Comparison of ENCODE assay signal across 25 cellular contexts in the genomic region with DNA sequence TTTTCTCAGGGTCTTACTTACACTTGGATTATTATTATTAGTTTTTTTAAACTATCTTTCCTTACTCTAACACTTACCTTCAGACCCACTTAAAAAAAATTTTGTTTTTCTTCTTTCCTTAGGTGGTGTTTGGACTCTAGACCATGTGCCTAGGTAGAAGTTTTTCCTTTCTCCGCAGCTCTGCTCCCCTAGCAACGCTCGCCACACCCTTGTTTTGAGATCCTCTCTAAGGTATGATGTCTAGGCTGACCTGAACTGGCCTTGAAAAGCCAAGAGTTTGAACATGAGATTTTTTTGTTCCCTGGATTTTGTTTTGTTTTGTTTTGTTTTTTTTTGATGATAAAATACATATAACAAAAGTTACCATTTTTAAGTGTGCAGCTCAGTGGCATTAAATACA. TPM values are rescaled to one million over a fixed set of nuclear protein-coding genes. Genes with fewer than 3 reads are reported as not detected.
DNase-seq lines count a peak whose midpoint lies in the region; ATAC-seq and TF ChIP-seq lines count a peak whose summit lies in the region.
"Had no signal": no experiment of that assay in that cellular context is flagged by ENCODE, and none has a peak within 500 bp of the region (broad histone marks: within the 10 kb centered on the region; RNA-seq: fewer than 3 reads in every experiment).

No MANE protein-coding gene starts in this region.

- H3K9me3 ChIP-seq in left lung: no peaks in the 10 kb centered on the region
- H3K9me3 ChIP-seq: gastroesophageal sphincter, left ventricle myocardium inferior, ovary, SJCRH30, suprapubic skin, uterus had no signal

- no peak overlapping the region for H3K4me3 Mint-ChIP-seq in activated naive CD8-positive, alpha-beta T cell
- H3K4me3 Mint-ChIP-seq in activated naive CD8-positive, alpha-beta T cell treated with anti-CD3 and anti-CD28 coated beads for 36 hours: no peak overlapping the region
- no peak overlapping the region for H3K4me3 Mint-ChIP-seq in IgD-negative memory B cell
- no peak overlapping the region for H3K4me3 Mint-ChIP-seq in stimulated activated effector memory CD8-positive, alpha-beta T cell treated with anti-CD3 and anti-CD28 coated beads, Interleukin-12 subunit alpha, Interleukin-12 subunit beta, amount 100 ng/mL, for 72 hours
- H3K4me3 Mint-ChIP-seq: activated CD8-positive, alpha-beta memory T cell treated with anti-CD3 and anti-CD28 coated beads, Interleukin-2, amount 10 ng/mL, durations not matched to agents 7 days and 5 days; CD14-positive monocyte; central memory CD8-positive, alpha-beta T cell; dendritic cell treated with granulocyte-macrophage colony-stimulating factor and Interleukin-4, amounts not matched to agents 40 ng/mL and 50 ng/mL, for 4 days; natural killer cell had no signal

- ATAC-seq in left lung (peak; percentile 53), HG02678 (IDR thresholded peaks at IDR 0.05; ENCODE audit: unreplicated experiment) (no peak)
- ATAC-seq in stimulated activated effector memory CD8-positive, alpha-beta T cell treated with anti-CD3 and anti-CD28 coated beads, Interleukin-12 subunit alpha, Interleukin-12 subunit beta, amount 100 ng/mL, for 72 hours: no peak
- ATAC-seq: activated CD4-positive, CD25-positive, alpha-beta regulatory T cell treated with anti-CD3 and anti-CD28 coated beads, Interleukin-2, amount 50 U/mL, for 24 hours; activated CD8-positive, alpha-beta memory T cell treated with anti-CD3 and anti-CD28 coated beads, Interleukin-2, amount 10 ng/mL, durations not matched to agents 7 days and 5 days; gastroesophageal sphincter; HCT116; natural killer cell had no signal

- H3K27ac Mint-ChIP-seq in activated naive CD8-positive, alpha-beta T cell: peak overlapping the region; percentile 80
- H3K27ac Mint-ChIP-seq in activated naive CD8-positive, alpha-beta T cell treated with anti-CD3 and anti-CD28 coated beads for 36 hours: no peak overlapping the region
- H3K27ac Mint-ChIP-seq in IgD-negative memory B cell: peak overlapping the region in 2 of 3 donors; percentile 28 to 76
- peak overlapping the region; percentile 18 for H3K27ac Mint-ChIP-seq in stimulated activated effector memory CD8-positive, alpha-beta T cell treated with anti-CD3 and anti-CD28 coated beads, Interleukin-12 subunit alpha, Interleukin-12 subunit beta, amount 100 ng/mL, for 72 hours
- H3K27ac Mint-ChIP-seq: activated CD8-positive, alpha-beta memory T cell treated with anti-CD3 and anti-CD28 coated beads, Interleukin-2, amount 10 ng/mL, durations not matched to agents 7 days and 5 days; dendritic cell treated with granulocyte-macrophage colony-stimulating factor and Interleukin-4, amounts not matched to agents 40 ng/mL and 50 ng/mL, for 4 days; natural killer cell had no signal

- no peaks in the 10 kb centered on the region for H3K27me3 ChIP-seq in left lung
- H3K27me3 ChIP-seq: gastroesophageal sphincter, ovary, SJCRH30, suprapubic skin, uterus had no signal

- DNase-seq in activated naive CD8-positive, alpha-beta T cell treated with anti-CD3 and anti-CD28 coated beads for 36 hours: no peak
- peak in 1 of 2 donors; percentile 5 for DNase-seq in left lung
- DNase-seq in stimulated activated effector memory CD8-positive, alpha-beta T cell treated with anti-CD3 and anti-CD28 coated beads, Interleukin-12 subunit alpha, Interleukin-12 subunit beta, amount 100 ng/mL, for 72 hours (ENCODE audit: low spot score in 2 of 2): no peak
- no peak for DNase-seq in substantia nigra (lab: John Stamatoyannopoulos, UW)
- no peak for DNase-seq in NCI-H1436 (lab: John Stamatoyannopoulos, UW)
- DNase-seq: activated CD8-positive, alpha-beta memory T cell treated with anti-CD3 and anti-CD28 coated beads, Interleukin-2, amount 10 ng/mL, durations not matched to agents 7 days and 5 days; left ventricle myocardium inferior; natural killer cell; NCI-H1417; NCI-H2081; NCI-H774; ovary; SJCRH30; stimulated activated CD4-positive, alpha-beta T cell treated with anti-CD3 and anti-CD28 coated beads, Interleukin-2, amount 100 ng/mL, for 24 hours; uterus had no signal

- no peak overlapping the region for H3K4me3 ChIP-seq in left lung
- H3K4me3 ChIP-seq: gastroesophageal sphincter, left ventricle myocardium inferior, ovary, SJCRH30, suprapubic skin, uterus had no signal

- no peak for TF ChIP-seq CTCF in left lung (IDR thresholded peaks at IDR 0.05)

- intact Hi-C loops in left lung (cut with DNase I): no loop called here

- H3K36me3 Mint-ChIP-seq in activated naive CD8-positive, alpha-beta T cell: peaks cover 8% of the 10 kb centered on the region
- H3K36me3 Mint-ChIP-seq in activated naive CD8-positive, alpha-beta T cell treated with anti-CD3 and anti-CD28 coated beads for 36 hours: peaks cover 25% of the 10 kb centered on the region
- H3K36me3 Mint-ChIP-seq in IgD-negative memory B cell: peaks cover 12% of the 10 kb centered on the region
- peaks cover 54% of the 10 kb centered on the region for H3K36me3 Mint-ChIP-seq in stimulated activated effector memory CD8-positive, alpha-beta T cell treated with anti-CD3 and anti-CD28 coated beads, Interleukin-12 subunit alpha, Interleukin-12 subunit beta, amount 100 ng/mL, for 72 hours
- H3K36me3 Mint-ChIP-seq: natural killer cell had no signal

- H3K27ac ChIP-seq in left lung (no peak overlapping the region), substantia nigra (ENCODE audit: low read depth, low read length, poor library complexity, severe bottlenecking) (no peak overlapping the region)
- H3K27ac ChIP-seq: gastroesophageal sphincter, left ventricle myocardium inferior, ovary, SJCRH30, suprapubic skin, uterus had no signal

- H3K9me3 Mint-ChIP-seq in activated naive CD8-positive, alpha-beta T cell (ENCODE audit: low read depth): no peaks in the 10 kb centered on the region
- no peaks in the 10 kb centered on the region for H3K9me3 Mint-ChIP-seq in activated naive CD8-positive, alpha-beta T cell treated with anti-CD3 and anti-CD28 coated beads for 36 hours
- no peaks in the 10 kb centered on the region for H3K9me3 Mint-ChIP-seq in IgD-negative memory B cell
- H3K9me3 Mint-ChIP-seq in stimulated activated effector memory CD8-positive, alpha-beta T cell treated with anti-CD3 and anti-CD28 coated beads, Interleukin-12 subunit alpha, Interleukin-12 subunit beta, amount 100 ng/mL, for 72 hours: no peaks in the 10 kb centered on the region
- H3K9me3 Mint-ChIP-seq: CD14-positive monocyte; central memory CD8-positive, alpha-beta T cell; dendritic cell treated with granulocyte-macrophage colony-stimulating factor and Interleukin-4, amounts not matched to agents 40 ng/mL and 50 ng/mL, for 4 days; natural killer cell had no signal

- H3K36me3 ChIP-seq in left lung: peaks cover 0 to 45% of the 10 kb centered on the region in 2 donors
- H3K36me3 ChIP-seq: ovary, uterus had no signal

- peaks cover 23% of the 10 kb centered on the region for H3K4me1 Mint-ChIP-seq in activated naive CD8-positive, alpha-beta T cell (ENCODE audit: low read depth)
- H3K4me1 Mint-ChIP-seq in activated naive CD8-positive, alpha-beta T cell treated with anti-CD3 and anti-CD28 coated beads for 36 hours: peaks cover 15% of the 10 kb centered on the region
- peaks cover 16 to 26% (median 18%) of the 10 kb centered on the region in 3 donors for H3K4me1 Mint-ChIP-seq in IgD-negative memory B cell
- H3K4me1 Mint-ChIP-seq in stimulated activated effector memory CD8-positive, alpha-beta T cell treated with anti-CD3 and anti-CD28 coated beads, Interleukin-12 subunit alpha, Interleukin-12 subunit beta, amount 100 ng/mL, for 72 hours: peaks cover 34% of the 10 kb centered on the region

- H3K4me1 ChIP-seq in left lung: peaks cover 6 to 51% of the 10 kb centered on the region in 2 donors
- H3K4me1 ChIP-seq: SJCRH30, uterus had no signal

- H3K27me3 Mint-ChIP-seq in activated naive CD8-positive, alpha-beta T cell: no peaks in the 10 kb centered on the region
- H3K27me3 Mint-ChIP-seq in activated naive CD8-positive, alpha-beta T cell treated with anti-CD3 and anti-CD28 coated beads for 36 hours: no peaks in the 10 kb centered on the region
- no peaks in the 10 kb centered on the region for H3K27me3 Mint-ChIP-seq in IgD-negative memory B cell
- H3K27me3 Mint-ChIP-seq: activated CD8-positive, alpha-beta memory T cell treated with anti-CD3 and anti-CD28 coated beads, Interleukin-2, amount 10 ng/mL, durations not matched to agents 7 days and 5 days; central memory CD8-positive, alpha-beta T cell; dendritic cell treated with granulocyte-macrophage colony-stimulating factor and Interleukin-4, amounts not matched to agents 40 ng/mL and 50 ng/mL, for 4 days had no signal

RNA-seq across cellular contexts. Expression of gene ZNF592, which starts 16.2 kb away (rescaled TPM):
- 10 to 100 TPM; 24.5 to 26.5 TPM for total RNA-seq in activated naive CD8-positive, alpha-beta T cell treated with anti-CD3 and anti-CD28 coated beads for 36 hours
- polyA plus RNA-seq in IgD-negative memory B cell: 11.9 TPM
- total RNA-seq in left lung: 10 to 100 TPM; 24.4 to 31.9 TPM

RNA-seq across cellular contexts. Expression of gene SEC11A, which starts 48.6 kb away (rescaled TPM):
- total RNA-seq in activated naive CD8-positive, alpha-beta T cell treated with anti-CD3 and anti-CD28 coated beads for 36 hours: 10 to 100 TPM; 89.3 to 93.5 TPM
- 117 TPM for polyA plus RNA-seq in IgD-negative memory B cell
- total RNA-seq in left lung: 100 to 1,000 TPM; 159 to 160 TPM

RNA-seq across cellular contexts. Expression of gene ALPK3, which starts 52.6 kb away (rescaled TPM):
- under 1 TPM; 0.04 to 0.06 TPM for total RNA-seq in activated naive CD8-positive, alpha-beta T cell treated with anti-CD3 and anti-CD28 coated beads for 36 hours
- not detected for polyA plus RNA-seq in IgD-negative memory B cell
- 10 to 100 TPM in 1 of 2 donors, 1 to 10 TPM in 1; 6.9 to 14.3 TPM for total RNA-seq in left lung

Comparison
In these comparisons a context has a peak if more than half of its experiments do, and no peak if none do; other contexts are left out.
1. RNA of gene ALPK3, which starts 52.6 kb away (total RNA-seq): 6.9 to 14.3 TPM in left lung; 0.04 to 0.06 TPM in activated naive CD8-positive, alpha-beta T cell treated with anti-CD3 and anti-CD28 coated beads for 36 hours; every median in the first group is over 4 times any median in the second.